ENCODE assay signal across 1 cellular context in the genomic region with DNA sequence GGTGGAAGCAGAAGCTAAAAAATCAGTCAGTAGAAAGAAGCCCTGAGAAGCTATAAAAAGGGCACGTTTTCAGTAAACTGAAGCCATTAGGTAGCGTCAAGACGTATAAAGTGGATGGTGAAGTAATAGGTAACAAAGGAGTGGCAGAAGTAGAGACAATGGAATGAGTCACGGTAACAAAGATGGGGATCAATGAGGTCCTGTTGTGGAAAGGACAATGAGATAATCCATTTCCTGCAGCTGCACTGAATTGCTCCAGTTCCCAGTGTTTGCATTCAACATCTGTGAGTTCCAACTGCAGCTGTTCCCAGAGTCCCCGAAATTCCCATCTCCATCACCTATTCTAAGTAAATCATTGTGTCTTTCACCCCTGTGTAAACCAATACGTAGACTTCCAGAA.
A peak's percentile ranks its signal among the peaks of the same experiment; 100 is the strongest.
TF ChIP-seq lines count a peak whose summit lies in the region.

No MANE protein-coding gene starts in this region.

TF ChIP-seq in endothelial cell of umbilical vein, 7 proteins besides CTCF, POLR2A, EP300 and RAD21:
- TF ChIP-seq, protein P1, sequence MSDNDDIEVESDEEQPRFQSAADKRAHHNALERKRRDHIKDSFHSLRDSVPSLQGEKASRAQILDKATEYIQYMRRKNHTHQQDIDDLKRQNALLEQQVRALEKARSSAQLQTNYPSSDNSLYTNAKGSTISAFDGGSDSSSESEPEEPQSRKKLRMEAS (IDR thresholded peaks at IDR 0.05; ENCODE audit: insufficient read depth, insufficient read length): no peak
- peak; percentile 67 for TF ChIP-seq POLR2AphosphoS5 (IDR thresholded peaks at IDR 0.05; ENCODE audit: insufficient read depth, low read depth, low read length)
- TF ChIP-seq MYC (IDR thresholded peaks at IDR 0.05; ENCODE audit: low read depth, low read length): peak; percentile 17
- TF ChIP-seq JUN (IDR thresholded peaks at IDR 0.05; ENCODE audit: borderline replicate concordance, insufficient read depth, insufficient read length, low read depth): peak; percentile 97
- TF ChIP-seq EZH2 (IDR thresholded peaks at IDR 0.05; ENCODE audit: borderline replicate concordance, low read depth, low read length, severe bottlenecking): no peak
- TF ChIP-seq GATA2 (IDR thresholded peaks at IDR 0.05; ENCODE audit: insufficient read depth, insufficient read length, low read depth, low read length): peak; percentile 83
- peak; percentile 78 for TF ChIP-seq FOS (IDR thresholded peaks at IDR 0.05; ENCODE audit: borderline replicate concordance, insufficient read depth, low read length)
TF ChIP-seq in endothelial cell of umbilical vein: peak in this region for 5.
